8 cellular contexts compared by ENCODE assay signal in the genomic region with DNA sequence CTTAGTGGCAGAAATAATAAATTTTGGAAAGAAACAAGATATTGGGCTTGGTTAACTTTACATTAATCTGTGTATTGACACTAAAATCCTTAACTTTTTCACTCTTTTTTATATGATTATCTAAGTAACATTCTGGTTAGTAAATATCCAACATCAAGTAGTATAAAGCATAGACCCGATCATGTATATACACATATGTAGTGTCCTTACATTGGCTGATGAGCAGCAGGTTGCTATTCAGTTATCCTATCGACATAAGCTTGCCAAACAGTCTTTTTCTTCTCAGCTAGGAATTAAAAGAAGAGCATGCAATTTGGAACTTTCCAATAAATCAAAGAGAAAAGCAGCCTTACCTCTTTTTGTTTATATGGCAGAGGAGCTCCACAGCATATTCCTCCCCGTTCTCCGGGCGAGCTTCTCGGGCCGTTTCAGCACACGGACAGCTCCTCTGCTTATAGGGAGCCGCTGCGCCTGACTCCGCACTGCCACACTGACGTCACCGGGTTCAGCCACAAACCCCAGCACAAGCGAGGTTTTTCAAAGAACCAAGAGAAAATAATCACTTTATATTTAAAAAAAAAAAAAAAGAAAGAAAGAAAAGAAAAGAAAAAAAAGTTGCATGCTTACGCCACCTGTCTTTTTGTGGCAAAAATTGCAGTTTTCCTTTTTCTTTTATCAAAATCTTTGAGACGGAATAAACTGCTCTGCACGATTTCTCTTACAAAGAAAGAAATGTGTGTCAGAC. TPM values are rescaled to one million over a fixed set of nuclear protein-coding genes. Genes with fewer than 3 reads are reported as not detected.
DNase-seq lines count a peak whose midpoint lies in the region; ATAC-seq, FAIRE-seq and TF ChIP-seq lines count a peak whose summit lies in the region.

Gene SCG2 (minus strand): TSS at position 430 of the 745 bp plus-strand sequence. CDS start 3,079 bp downstream, outside the sequence.

- TF ChIP-seq POLR2A in H54 (IDR thresholded peaks at IDR 0.05; ENCODE audit: low read depth, low read length) (no peak), HepG2 (IDR thresholded peaks at IDR 0.05; ENCODE audit: insufficient read depth in 1 of 2, low read depth in 2 of 2, low read length in 2 of 2) (no peak)

- DNase-seq in GDM1 (lab: John Stamatoyannopoulos, UW), result peak; percentile 7
- DNase-seq in H54 (ENCODE audit: insufficient read length, low spot score), result peak; percentile 46
- peak; percentile 25 for DNase-seq in NAMALWA (ENCODE audit: low spot score)
- peak; percentile 87 for DNase-seq in SK-MEL-5 (ENCODE audit: low read depth, low spot score)
- peak; percentile 99 for DNase-seq in choroid plexus epithelial cell (ENCODE audit: low read depth)
- peak; percentile 42 for DNase-seq in HepG2 (ENCODE audit: low spot score)
- peak; percentile 1 for DNase-seq in stimulated activated CD8-positive, alpha-beta memory T cell treated with anti-CD3 and anti-CD28 coated beads, Interleukin-12 subunit alpha, Interleukin-12 subunit beta, amount 100 ng/mL, for 4 hours (ENCODE audit: low read depth)

- TF ChIP-seq CTCF in choroid plexus epithelial cell (conservative IDR thresholded peaks at IDR 0.05; ENCODE audit: low read depth, low read length), result peak; percentile 60
- TF ChIP-seq CTCF in HepG2 (CRISPR knock-in tag; IDR thresholded peaks at IDR 0.05), result 0 out of 2 replicates have a peak, but pooled peaks have one; percentile 5

- CTCF ChIA-PET in HepG2 (lab: Yijun Ruan, JAX; ENCODE audit: low intra/inter-chr PET ratio, low total read pairs), result no interaction called here

- in situ Hi-C loops in SK-MEL-5 (cut with HindIII; ENCODE audit: low pct_unique_long_range_greater_than_20kb, low sequenced_read_pairs) (no loop called here), HepG2 (cut with HindIII; ENCODE audit: extremely low pct_ligation_motif_present, low pct_unique_long_range_greater_than_20kb) (no loop called here)

- peaks cover 0 to 3% of the 10 kb centered on the region in 2 experiments; a peak in 1 of 5 replicates for H3K27me3 ChIP-seq in HepG2 (ENCODE audit: control insufficient read depth in 1 of 2, insufficient read depth in 2 of 2, low read length in 2 of 2)

- no peak within 1 kb of the TSS for H3K9ac ChIP-seq in HepG2 (ENCODE audit: insufficient read depth, low read depth, low read length)

- H3K36me3 ChIP-seq in HepG2 (replicated peaks in 1 of 2; ENCODE audit: control insufficient read depth in 1 of 2, insufficient read depth in 2 of 2, low read length in 2 of 2), result no peaks in the 10 kb centered on the region

- no peaks in the 10 kb centered on the region for H3K79me2 ChIP-seq in HepG2 (ENCODE audit: insufficient read depth, low read length)

- no peak for TF ChIP-seq RAD21 in HepG2 (CRISPR knock-in tag; IDR thresholded peaks at IDR 0.05)

- intact Hi-C loops in HepG2 (cut with micrococcal nuclease; ENCODE audit: unreplicated experiment), result loop anchor here (1.0 kb wide), 1 partner anchor 143 kb away; no protein-coding TSS in a partner anchor

- H3K4me1 ChIP-seq in HepG2 (ENCODE audit: insufficient read depth, low read length), result no peaks in the 10 kb centered on the region

- H3K4me2 ChIP-seq in HepG2 (ENCODE audit: low read depth, low read length), result no peak within 1 kb of the TSS

- BruUV-seq in HepG2 (replicated peaks; lab: Mats Ljungman, UMichigan), result no TSS peak

- H3K27ac ChIP-seq in HepG2 (ENCODE audit: extremely low read length, insufficient read depth, low read length), result no peak within 1 kb of the TSS

- no peak within 1 kb of the TSS for H2AFZ ChIP-seq in HepG2 (ENCODE audit: low read length)

- H4K20me1 ChIP-seq in HepG2 (ENCODE audit: insufficient read depth, low read length), result no peaks in the 10 kb centered on the region

- TF ChIP-seq EP300 in HepG2 (IDR thresholded peaks at IDR 0.05; ENCODE audit: low read depth in 2 of 2, low read length in 2 of 2) (no peak), HepG2 (CRISPR knock-in tag; IDR thresholded peaks at IDR 0.05; ENCODE audit: borderline replicate concordance) (no peak)

- POLR2A ChIA-PET in HepG2 (lab: Yijun Ruan, JAX), result no interaction called here

- H3K4me3 ChIP-seq in choroid plexus epithelial cell (ENCODE audit: low read depth, low read length) (peak within 1 kb of the TSS; percentile 54), HepG2 (replicated peaks in 1 of 3; ENCODE audit: insufficient read depth in 1 of 3, low read depth in 2 of 3, low read length in 3 of 3) (no peak within 1 kb of the TSS)

- no peaks in the 10 kb centered on the region for H3K9me3 ChIP-seq in HepG2 (ENCODE audit: low read length)

- ATAC-seq in HepG2 (peak; percentile 100), HG03457 (IDR thresholded peaks at IDR 0.05; ENCODE audit: unreplicated experiment) (no peak)

- WGBS in HepG2 (ENCODE audit: low lambda C conversion rate), result 7% methylated on average over 17 of the region's 17 CpGs

- FAIRE-seq in H54 (lab: Jason Lieb, UNC) (peak; percentile 75), HepG2 (lab: Jason Lieb, UNC) (no peak)

TF ChIP-seq in HepG2, 621 proteins besides CTCF, POLR2A, EP300 and RAD21 (continues in another document):
- TF ChIP-seq ERF (CRISPR knock-in tag; IDR thresholded peaks at IDR 0.05), result peak; percentile 79; the same call in 1 of the 2 replicates
- TF ChIP-seq ZIK1 (CRISPR knock-in tag; IDR thresholded peaks at IDR 0.05; ENCODE audit: borderline replicate concordance, low read depth), result no peak
- TF ChIP-seq ZNF784 (CRISPR knock-in tag; IDR thresholded peaks at IDR 0.05; ENCODE audit: borderline replicate concordance), result no peak
- TF ChIP-seq ZFP41 (CRISPR knock-in tag; IDR thresholded peaks at IDR 0.05; ENCODE audit: borderline replicate concordance), result no peak
- TF ChIP-seq ZNF644 (CRISPR knock-in tag; IDR thresholded peaks at IDR 0.05; ENCODE audit: low read depth), result 0 out of 2 replicates have a peak, but pooled peaks have one; percentile 33
- TF ChIP-seq ZNF549 (CRISPR knock-in tag; IDR thresholded peaks at IDR 0.05), result no peak
- no peak for TF ChIP-seq ZBTB7B (CRISPR knock-in tag; IDR thresholded peaks at IDR 0.05)
- no peak for TF ChIP-seq KMT2B (CRISPR knock-in tag; IDR thresholded peaks at IDR 0.05)
- TF ChIP-seq ZNF546 (CRISPR knock-in tag; conservative IDR thresholded peaks at IDR 0.05), result no peak
- TF ChIP-seq RARA (CRISPR knock-in tag; IDR thresholded peaks at IDR 0.05), result peak; percentile 37; the same call in 1 of the 2 replicates
- peak; percentile 48; the same call in 1 of the 2 replicates for TF ChIP-seq MIXL1 (CRISPR knock-in tag; IDR thresholded peaks at IDR 0.05)
- TF ChIP-seq POLR2G (IDR thresholded peaks at IDR 0.05; ENCODE audit: low read depth, low read length), result no peak
- no peak for TF ChIP-seq ARID2 (CRISPR knock-in tag; IDR thresholded peaks at IDR 0.05; ENCODE audit: borderline replicate concordance)
- no peak for TF ChIP-seq REPIN1 (CRISPR knock-in tag; IDR thresholded peaks at IDR 0.05; ENCODE audit: borderline replicate concordance, low read depth)
- no peak for TF ChIP-seq ZNF329 (CRISPR knock-in tag; IDR thresholded peaks at IDR 0.05; ENCODE audit: low read depth)
- TF ChIP-seq KLF16 (CRISPR knock-in tag; IDR thresholded peaks at IDR 0.05), result peak in 1 of 2 experiments; percentile 71; a peak in 2 of 4 replicates
- TF ChIP-seq SATB2 (CRISPR knock-in tag; IDR thresholded peaks at IDR 0.05), result no peak

RNA-seq across cellular contexts. Expression of gene SCG2, which starts in this region (rescaled TPM):
- 5.9 and 6.6 TPM in 2 replicates for total RNA-seq in SK-MEL-5 (2014; rRNA removed; shearing (Covaris generic))
- polyA plus RNA-seq in SK-MEL-5 (2015; cell fraction: cytosol; rRNA removed), result 7.8 and 8.6 TPM in 2 replicates
- 11.7 and 15.9 TPM in 2 replicates for polyA plus RNA-seq in SK-MEL-5 (2015; cell fraction: nucleus; rRNA removed)
- total RNA-seq in HepG2 (2016; rRNA removed; fragmentation: Illumina TruSeq; extraction: Trizol), result not detected in 2 replicates
- total RNA-seq in HepG2 (2016; cell fraction: cytosol; rRNA removed; fragmentation: Illumina TruSeq; extraction: Trizol; ENCODE audit: low read depth), result not detected in 2 replicates
- total RNA-seq in HepG2 (2016; cell fraction: insoluble cytoplasmic fraction; rRNA removed; fragmentation: Illumina TruSeq; extraction: Trizol), result not detected in 2 replicates
- not detected in 2 replicates for total RNA-seq in HepG2 (2016; cell fraction: membrane; rRNA removed; fragmentation: Illumina TruSeq; extraction: Trizol)
- not detected in 2 replicates for total RNA-seq in HepG2 (2016; cell fraction: nucleus; rRNA removed; fragmentation: Illumina TruSeq; extraction: Trizol)
- not detected in 2 replicates for polyA plus RNA-seq in HepG2 (2011; rRNA removed)
- polyA plus RNA-seq in HepG2 (2011; cell fraction: cytosol; rRNA removed), result not detected in 2 replicates
- not detected in 2 replicates for polyA plus RNA-seq in HepG2 (2011; cell fraction: nucleus; rRNA removed)
- not detected in 2 replicates for polyA plus RNA-seq in HepG2 (2012)
- not detected in 2 replicates for polyA plus RNA-seq in HepG2 (2016; cell fraction: cytosol; fragmentation: Illumina TruSeq; extraction: Trizol; ENCODE audit: low read depth)
- not detected in 2 replicates for polyA plus RNA-seq in HepG2 (2016; cell fraction: insoluble cytoplasmic fraction; fragmentation: Illumina TruSeq; extraction: Trizol; ENCODE audit: low read depth)
- polyA plus RNA-seq in HepG2 (2016; cell fraction: membrane; fragmentation: Illumina TruSeq; extraction: Trizol; ENCODE audit: low read depth), result not detected in 2 replicates
- polyA plus RNA-seq in HepG2 (2016; cell fraction: nucleus; fragmentation: Illumina TruSeq; extraction: Trizol; ENCODE audit: insufficient read depth, low read depth), result 0.23 TPM in 1 of 2 replicates, not detected in the other
- not detected in 2 replicates for polyA minus RNA-seq in HepG2 (2011; rRNA and poly(A)+ RNA removed; ENCODE audit: low replicate concordance)
- not detected in 2 replicates for polyA minus RNA-seq in HepG2 (2011; cell fraction: cytosol; rRNA and poly(A)+ RNA removed)
- polyA minus RNA-seq in HepG2 (2011; cell fraction: nucleus; rRNA and poly(A)+ RNA removed), result not detected in 2 replicates

Comparison
In these comparisons a context has a peak if more than half of its experiments do, and no peak if none do; other contexts are left out.
1. Peak in DNase-seq and ATAC-seq in HepG2; RNA of the gene not detected or under 1 TPM.
2. DNase-seq: peak in every context shown above with its lines; median percentile 99 in choroid plexus epithelial cell; 87 in SK-MEL-5; 46 in H54; 42 in HepG2; 25 in NAMALWA; 7 in GDM1; 1 in stimulated activated CD8-positive, alpha-beta memory T cell treated with anti-CD3 and anti-CD28 coated beads, Interleukin-12 subunit alpha, Interleukin-12 subunit beta, amount 100 ng/mL, for 4 hours.